1 cellular context compared by ENCODE assay signal in genomic region chr10:122331100-122331499, GRCh38.
TF ChIP-seq lines count a peak whose summit lies in the region.

No MANE protein-coding gene starts in this region.

TF ChIP-seq in HepG2, 621 proteins besides CTCF, POLR2A, EP300 and RAD21 (continued from another document):
- TF ChIP-seq ZFP91 (CRISPR knock-in tag; IDR thresholded peaks at IDR 0.05; ENCODE audit: borderline replicate concordance) (no peak), SNAPC2 (CRISPR knock-in tag; IDR thresholded peaks at IDR 0.05) (0 out of 2 replicates have a peak, but pooled peaks have one; percentile 22), IRX3 (CRISPR knock-in tag; IDR thresholded peaks at IDR 0.05; ENCODE audit: borderline replicate concordance, low read depth) (no peak), SMAD3 (CRISPR knock-in tag; IDR thresholded peaks at IDR 0.05) (no peak), ATF1 (CRISPR knock-in tag; IDR thresholded peaks at IDR 0.05) (0 out of 2 replicates have a peak, but pooled peaks have one; percentile 14), ZNF841 (CRISPR knock-in tag; IDR thresholded peaks at IDR 0.05; ENCODE audit: borderline replicate concordance) (no peak), ZNF18 (CRISPR knock-in tag; IDR thresholded peaks at IDR 0.05; ENCODE audit: insufficient replicate concordance) (no peak), ZNF639 (CRISPR knock-in tag; conservative IDR thresholded peaks at IDR 0.05) (no peak), PLRG1 (conservative IDR thresholded peaks at IDR 0.05) (no peak), ZBTB38 (CRISPR knock-in tag; IDR thresholded peaks at IDR 0.05) (peak; percentile 85)
- TF ChIP-seq, protein P1, sequence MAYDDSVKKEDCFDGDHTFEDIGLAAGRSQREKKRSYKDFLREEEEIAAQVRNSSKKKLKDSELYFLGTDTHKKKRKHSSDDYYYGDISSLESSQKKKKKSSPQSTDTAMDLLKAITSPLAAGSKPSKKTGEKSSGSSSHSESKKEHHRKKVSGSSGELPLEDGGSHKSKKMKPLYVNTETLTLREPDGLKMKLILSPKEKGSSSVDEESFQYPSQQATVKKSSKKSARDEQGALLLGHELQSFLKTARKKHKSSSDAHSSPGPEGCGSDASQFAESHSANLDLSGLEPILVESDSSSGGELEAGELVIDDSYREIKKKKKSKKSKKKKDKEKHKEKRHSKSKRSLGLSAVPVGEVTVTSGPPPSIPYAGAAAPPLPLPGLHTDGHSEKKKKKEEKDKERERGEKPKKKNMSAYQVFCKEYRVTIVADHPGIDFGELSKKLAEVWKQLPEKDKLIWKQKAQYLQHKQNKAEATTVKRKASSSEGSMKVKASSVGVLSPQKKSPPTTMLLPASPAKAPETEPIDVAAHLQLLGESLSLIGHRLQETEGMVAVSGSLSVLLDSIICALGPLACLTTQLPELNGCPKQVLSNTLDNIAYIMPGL (CRISPR knock-in tag; IDR thresholded peaks at IDR 0.05; ENCODE audit: borderline replicate concordance in 1 of 2, low read depth in 1 of 2) = no peak
- TF ChIP-seq, protein P2, sequence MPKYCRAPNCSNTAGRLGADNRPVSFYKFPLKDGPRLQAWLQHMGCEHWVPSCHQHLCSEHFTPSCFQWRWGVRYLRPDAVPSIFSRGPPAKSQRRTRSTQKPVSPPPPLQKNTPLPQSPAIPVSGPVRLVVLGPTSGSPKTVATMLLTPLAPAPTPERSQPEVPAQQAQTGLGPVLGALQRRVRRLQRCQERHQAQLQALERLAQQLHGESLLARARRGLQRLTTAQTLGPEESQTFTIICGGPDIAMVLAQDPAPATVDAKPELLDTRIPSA (CRISPR knock-in tag; IDR thresholded peaks at IDR 0.05; ENCODE audit: borderline replicate concordance) = no peak
TF ChIP-seq in HepG2: peak in this region for 13.
